8 cellular contexts compared by ENCODE assay signal in genomic region chr15:63042879-63043340, GRCh38. TPM values are rescaled to one million over a fixed set of nuclear protein-coding genes. Genes with fewer than 3 reads are reported as not detected.
DNase-seq lines count a peak whose midpoint lies in the region; ATAC-seq and TF ChIP-seq lines count a peak whose summit lies in the region.

No MANE protein-coding gene starts in this region.

- H4K12ac ChIP-seq in trophoblast cell (ENCODE audit: low read depth, low read length), result peak overlapping the region; percentile 85

- peaks cover 3 to 11% of the 10 kb centered on the region in 2 experiments for H3K4me1 ChIP-seq in trophoblast cell (ENCODE audit: control insufficient read depth in 1 of 2, insufficient read depth in 2 of 2, low read length in 2 of 2)

- H3K4ac ChIP-seq in trophoblast cell (ENCODE audit: low read depth, low read length), result peak overlapping the region; percentile 99

- peak overlapping the region; percentile 83 for H2AFZ ChIP-seq in trophoblast cell (ENCODE audit: insufficient read depth, low read length, poor library complexity)

- TF ChIP-seq CTCF in GM06990 (IDR thresholded peaks at IDR 0.05; ENCODE audit: insufficient read depth, low read length, poor library complexity, severe bottlenecking) (no peak), VCaP (conservative IDR thresholded peaks at IDR 0.05) (no peak)

- H2AK5ac ChIP-seq in trophoblast cell (ENCODE audit: low read length), result peak overlapping the region; percentile 80

- DNase-seq in GM06990 (ENCODE audit: extremely low read depth, insufficient read length) (peak; percentile 8), germinal center (ENCODE audit: low spot score) (peak; percentile 8), trophoblast cell (no peak), NCI-H187 (lab: John Stamatoyannopoulos, UW) (no peak), H4 (ENCODE audit: low spot score) (no peak)

- H3K27ac ChIP-seq in VCaP (peak overlapping the region; percentile 80), trophoblast cell (ENCODE audit: low read depth, low read length) (peak overlapping the region; percentile 100)

- H3K27me3 ChIP-seq in GM06990 (replicated peaks; ENCODE audit: control insufficient read depth, insufficient read depth, low read length) (peaks cover 1% of the 10 kb centered on the region), trophoblast cell (ENCODE audit: insufficient read depth, low read length) (no peaks in the 10 kb centered on the region)

- H3K36me3 ChIP-seq in GM06990 (ENCODE audit: control insufficient read depth, insufficient read depth, low read length), result no peaks in the 10 kb centered on the region
- peaks cover 21 to 32% of the 10 kb centered on the region in 2 experiments for H3K36me3 ChIP-seq in trophoblast cell (ENCODE audit: control insufficient read depth in 1 of 2, insufficient read depth in 2 of 2, low read length in 2 of 2)

- no peak overlapping the region for H3K23ac ChIP-seq in trophoblast cell (ENCODE audit: low read length)

- H4K8ac ChIP-seq in trophoblast cell (ENCODE audit: low read depth, low read length), result peak overlapping the region; percentile 90

- no CpG with 5 or more reads among the region's 31 CpGs for WGBS in trophoblast cell (ENCODE audit: extremely low coverage, insufficient coverage, insufficient read length)

- peak overlapping the region; percentile 44 for H2BK12ac ChIP-seq in trophoblast cell (ENCODE audit: low read length)

- peak overlapping the region; percentile 60 for H3K4me2 ChIP-seq in trophoblast cell (ENCODE audit: low read length)

- H2BK120ac ChIP-seq in trophoblast cell (ENCODE audit: insufficient read depth, low read length, poor library complexity), result peak overlapping the region; percentile 94

- H4K91ac ChIP-seq in trophoblast cell (ENCODE audit: low read depth, low read length), result peak overlapping the region; percentile 96

- peaks cover 38% of the 10 kb centered on the region for H3K79me2 ChIP-seq in trophoblast cell (ENCODE audit: control insufficient read depth, insufficient read depth, low read length, poor library complexity)

- H3K9me3 ChIP-seq in trophoblast cell (ENCODE audit: insufficient read depth, low read depth, low read length), result no peaks in the 10 kb centered on the region

- peak overlapping the region; percentile 15; the same call in 1 of the 2 replicates for H3K4me3 ChIP-seq in GM06990 (replicated peaks; ENCODE audit: low read depth, low read length)
- peak overlapping the region; percentile 94 for H3K4me3 ChIP-seq in trophoblast cell (ENCODE audit: low read depth, low read length)

- H3K79me1 ChIP-seq in trophoblast cell (ENCODE audit: low read length), result peaks cover 65% of the 10 kb centered on the region

- peak overlapping the region; percentile 96 for H3K9ac ChIP-seq in trophoblast cell (ENCODE audit: low read length)

- ATAC-seq in HG02759 (IDR thresholded peaks at IDR 0.05; ENCODE audit: unreplicated experiment), result no peak
- ATAC-seq in HG03159 (IDR thresholded peaks at IDR 0.05; ENCODE audit: unreplicated experiment), result no peak

- peak overlapping the region; percentile 98 for H3K14ac ChIP-seq in trophoblast cell (ENCODE audit: low read length)

- peak overlapping the region; percentile 100 for H3K18ac ChIP-seq in trophoblast cell (ENCODE audit: low read length)

- H2BK5ac ChIP-seq in trophoblast cell (ENCODE audit: low read depth, low read length, poor library complexity), result peak overlapping the region; percentile 95

RNA-seq across cellular contexts. Expression of gene TPM1, which starts 0.4 kb away (rescaled TPM):
- polyA plus RNA-seq in trophoblast cell (2013), result 3,520 and 3,660 TPM in 2 replicates
- 375 and 436 TPM in 2 replicates for total RNA-seq in H4 (2014; rRNA removed; shearing (Covaris generic))

Comparison
In these comparisons a context has a peak if more than half of its experiments do, and no peak if none do; other contexts are left out.
1. DNase-seq: peak in GM06990 (single experiment) and germinal center (single experiment); none in trophoblast cell (0 of 2), NCI-H187 (0 of 2) and H4 (single experiment).